ENCODE assay signal across 8 cellular contexts in the genomic region with DNA sequence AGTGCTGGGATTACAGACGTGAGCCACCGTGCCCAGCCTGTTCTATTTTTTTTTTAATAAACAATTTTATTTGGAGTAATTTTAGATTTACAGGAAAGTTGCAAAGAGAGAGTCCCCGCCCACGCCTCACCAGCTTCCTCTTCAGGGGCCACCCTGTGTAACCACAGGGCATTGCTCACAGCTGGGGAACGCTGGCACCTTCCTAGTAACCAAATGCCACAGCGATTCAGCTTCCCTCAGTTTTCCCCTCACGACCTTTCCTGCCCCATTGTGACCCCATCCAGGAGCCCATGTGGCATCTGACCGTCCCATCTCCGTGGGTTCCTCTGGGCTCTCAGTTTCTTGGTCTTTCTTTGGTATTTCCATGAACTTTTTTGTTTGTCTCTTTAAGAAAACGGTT.
A peak's percentile ranks its signal among the peaks of the same experiment; 100 is the strongest.
DNase-seq lines count a peak whose midpoint lies in the region; ATAC-seq and TF ChIP-seq lines count a peak whose summit lies in the region.

No MANE protein-coding gene starts in this region.

- no peaks in the 10 kb centered on the region for H3K36me3 ChIP-seq in mucosa of descending colon (ENCODE audit: low read depth)

- peaks cover 5% of the 10 kb centered on the region for H3K4me1 ChIP-seq in mucosa of descending colon (ENCODE audit: low read depth)

- H3K4me1 Mint-ChIP-seq in activated naive CD4-positive, alpha-beta T cell treated with anti-CD3 and anti-CD28 coated beads, Interleukin-2, amount 50 U/mL, for 24 hours = peaks cover 66% of the 10 kb centered on the region

- H3K36me3 Mint-ChIP-seq in activated naive CD4-positive, alpha-beta T cell treated with anti-CD3 and anti-CD28 coated beads, Interleukin-2, amount 50 U/mL, for 24 hours = no peaks in the 10 kb centered on the region

- no peaks in the 10 kb centered on the region for H3K9me3 Mint-ChIP-seq in activated naive CD4-positive, alpha-beta T cell treated with anti-CD3 and anti-CD28 coated beads, Interleukin-2, amount 50 U/mL, for 24 hours

- intact Hi-C loops in mucosa of descending colon (cut with DNase I, micrococcal nuclease) = no loop called here

- H3K4me3 ChIP-seq in GM12865 (ENCODE audit: low read depth, low read length) = no peak overlapping the region
- H3K4me3 ChIP-seq in mucosa of descending colon = no peak overlapping the region

- peak overlapping the region; percentile 47 for H3K27ac Mint-ChIP-seq in activated naive CD4-positive, alpha-beta T cell treated with anti-CD3 and anti-CD28 coated beads, Interleukin-2, amount 50 U/mL, for 24 hours

- H3K27ac ChIP-seq in substantia nigra (ENCODE audit: low read depth, low read length, poor library complexity, severe bottlenecking) = peak overlapping the region; percentile 30

- ATAC-seq in mucosa of descending colon = peak; percentile 54

- peak overlapping the region; percentile 72 for H3K4me3 Mint-ChIP-seq in activated naive CD4-positive, alpha-beta T cell treated with anti-CD3 and anti-CD28 coated beads, Interleukin-2, amount 50 U/mL, for 24 hours

- TF ChIP-seq CTCF in GM12865 (IDR thresholded peaks at IDR 0.05; ENCODE audit: insufficient read depth, low read depth, low read length, missing control alignments) (no peak), mucosa of descending colon (IDR thresholded peaks at IDR 0.05) (no peak)

- DNase-seq in GM12865 (ENCODE audit: low read depth) (peak; percentile 59), SKM-1 treated with dmso at 0.1 percent for 144 hours (lab: John Stamatoyannopoulos, UW; ENCODE audit: unreplicated experiment) (peak; percentile 86), mucosa of descending colon (peak in 2 of 3 donors; percentile 64 to 86), substantia nigra (lab: John Stamatoyannopoulos, UW) (peak in 6 of 49 donors; percentile 11 to 50 (median 33)), kidney glomerular epithelial cell (lab: John Stamatoyannopoulos, UW) (no peak), DMS53 treated with DMSO at 0.1 percent for 48 hours (lab: John Stamatoyannopoulos, UW; ENCODE audit: unreplicated experiment) (no peak), NCI-H2081 treated with DMSO at 0.1 percent for 48 hours (lab: John Stamatoyannopoulos, UW) (no peak)

- no peaks in the 10 kb centered on the region for H3K9me3 ChIP-seq in mucosa of descending colon

- H3K27me3 Mint-ChIP-seq in activated naive CD4-positive, alpha-beta T cell treated with anti-CD3 and anti-CD28 coated beads, Interleukin-2, amount 50 U/mL, for 24 hours = no peaks in the 10 kb centered on the region

Comparison
In these comparisons a context has a peak if more than half of its experiments do, and no peak if none do; other contexts are left out.
1. DNase-seq: peak in GM12865 (single experiment), SKM-1 treated with dmso at 0.1 percent for 144 hours (single experiment) and mucosa of descending colon (2 of 3); none in kidney glomerular epithelial cell (single experiment), DMS53 treated with DMSO at 0.1 percent for 48 hours (single experiment) and NCI-H2081 treated with DMSO at 0.1 percent for 48 hours (single experiment).